ENCODE assay signal across 13 cellular contexts in the genomic region with DNA sequence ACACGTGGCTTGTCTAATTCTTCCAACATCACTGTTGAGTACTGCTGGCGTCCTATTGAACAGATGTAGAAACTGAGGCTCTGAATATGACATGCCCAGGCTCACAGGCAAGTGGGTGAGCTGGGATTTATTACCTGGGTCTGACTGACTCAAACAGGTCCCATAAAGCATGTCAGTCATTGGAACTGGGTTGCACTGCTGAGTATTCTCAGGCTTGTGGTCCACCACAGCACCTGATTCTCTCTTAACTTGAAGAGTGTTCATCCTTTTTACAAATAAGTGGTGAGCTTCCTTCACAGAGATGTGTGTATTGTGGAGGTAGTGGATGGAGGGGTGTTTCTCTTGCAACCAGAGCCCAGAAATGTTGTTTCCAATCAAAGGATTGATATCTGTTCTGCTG. TPM values are rescaled to one million over a fixed set of nuclear protein-coding genes. Genes with fewer than 3 reads are reported as not detected.
A peak's percentile ranks its signal among the peaks of the same experiment; 100 is the strongest.
DNase-seq lines count a peak whose midpoint lies in the region; ATAC-seq, FAIRE-seq and TF ChIP-seq lines count a peak whose summit lies in the region.
"Had no signal": no experiment of that assay in that cellular context is flagged by ENCODE, and none has a peak within 500 bp of the region (broad histone marks: within the 10 kb centered on the region; RNA-seq: fewer than 3 reads in every experiment).

No MANE protein-coding gene starts in this region.

- peak overlapping the region; percentile 1 for H3K27ac Mint-ChIP-seq in activated T-helper 1 cell treated with anti-CD3 and anti-CD28 coated beads, Interleukin-12 subunit alpha, Interleukin-12 subunit beta, Interleukin-2, Interleukin-4 antibody, amounts not matched to agents 30 ng/mL and 10 ng/mL and 1 ng/mL, durations not matched to agents 14 hours and 24 hours and 36 hours

- FAIRE-seq in urothelium cell line (lab: Jason Lieb, UNC): no peak
- FAIRE-seq: A204.1 had no signal

- ATAC-seq in GM19455 (IDR thresholded peaks at IDR 0.05; ENCODE audit: unreplicated experiment): peak; percentile 51
- ATAC-seq in HG03095 (IDR thresholded peaks at IDR 0.05; ENCODE audit: unreplicated experiment): peak; percentile 45
- no peak for ATAC-seq in omental fat pad (ENCODE audit: low FRiP score)

- H3K4me3 Mint-ChIP-seq in activated T-helper 1 cell treated with anti-CD3 and anti-CD28 coated beads, Interleukin-12 subunit alpha, Interleukin-12 subunit beta, Interleukin-2, Interleukin-4 antibody, amounts not matched to agents 30 ng/mL and 10 ng/mL and 1 ng/mL, durations not matched to agents 14 hours and 24 hours and 36 hours: no peak overlapping the region

- H3K4me1 Mint-ChIP-seq in activated T-helper 1 cell treated with anti-CD3 and anti-CD28 coated beads, Interleukin-12 subunit alpha, Interleukin-12 subunit beta, Interleukin-2, Interleukin-4 antibody, amounts not matched to agents 30 ng/mL and 10 ng/mL and 1 ng/mL, durations not matched to agents 14 hours and 24 hours and 36 hours (ENCODE audit: low read depth): peaks cover 61% of the 10 kb centered on the region

- H3K9me3 Mint-ChIP-seq in activated T-helper 1 cell treated with anti-CD3 and anti-CD28 coated beads, Interleukin-12 subunit alpha, Interleukin-12 subunit beta, Interleukin-2, Interleukin-4 antibody, amounts not matched to agents 30 ng/mL and 10 ng/mL and 1 ng/mL, durations not matched to agents 14 hours and 24 hours and 36 hours: no peaks in the 10 kb centered on the region

- intact Hi-C loops in activated T-helper 1 cell treated with anti-CD3 and anti-CD28 coated beads, Interleukin-12 subunit alpha, Interleukin-12 subunit beta, Interleukin-2, Interleukin-4 antibody, amounts not matched to agents 30 ng/mL and 10 ng/mL and 1 ng/mL, durations not matched to agents 14 hours and 24 hours and 36 hours (cut with micrococcal nuclease): no loop called here

- DNase-seq in activated CD4-positive, alpha-beta T cell treated with anti-CD3 and anti-CD28 coated beads for 48 hours: peak; percentile 25
- no peak for DNase-seq in activated CD4-positive, alpha-beta T cell treated with anti-CD3 and anti-CD28 coated beads for 1 hour
- DNase-seq in activated T-helper 1 cell treated with anti-CD3 and anti-CD28 coated beads, Interleukin-12 subunit alpha, Interleukin-12 subunit beta, Interleukin-2, Interleukin-4 antibody, amounts not matched to agents 30 ng/mL and 10 ng/mL and 1 ng/mL, durations not matched to agents 14 hours and 24 hours and 36 hours (ENCODE audit: low spot score): no peak
- DNase-seq in COLO829 (ENCODE audit: low spot score) (no peak), urothelium cell line (ENCODE audit: low spot score) (no peak), omental fat pad (ENCODE audit: low spot score) (no peak)
- DNase-seq: effector CD4-positive, alpha-beta T cell; GDM1; NCI-H1105; NCI-H226 had no signal

- H3K27me3 Mint-ChIP-seq in activated T-helper 1 cell treated with anti-CD3 and anti-CD28 coated beads, Interleukin-12 subunit alpha, Interleukin-12 subunit beta, Interleukin-2, Interleukin-4 antibody, amounts not matched to agents 30 ng/mL and 10 ng/mL and 1 ng/mL, durations not matched to agents 14 hours and 24 hours and 36 hours (ENCODE audit: insufficient read depth): no peaks in the 10 kb centered on the region

- no peak for TF ChIP-seq CTCF in omental fat pad (IDR thresholded peaks at IDR 0.05)

- no peaks in the 10 kb centered on the region for H3K36me3 Mint-ChIP-seq in activated T-helper 1 cell treated with anti-CD3 and anti-CD28 coated beads, Interleukin-12 subunit alpha, Interleukin-12 subunit beta, Interleukin-2, Interleukin-4 antibody, amounts not matched to agents 30 ng/mL and 10 ng/mL and 1 ng/mL, durations not matched to agents 14 hours and 24 hours and 36 hours (ENCODE audit: low read depth)

RNA-seq across cellular contexts. Expression of a gene that starts 44.5 kb away (rescaled TPM):
- total RNA-seq in activated T-helper 1 cell treated with anti-CD3 and anti-CD28 coated beads, Interleukin-12 subunit alpha, Interleukin-12 subunit beta, Interleukin-2, Interleukin-4 antibody, amounts not matched to agents 30 ng/mL and 10 ng/mL and 1 ng/mL, durations not matched to agents 14 hours and 24 hours and 36 hours: 21.9 and 26.3 TPM in 2 replicates
- 10 to 100 TPM; 16.9 to 30.3 (median 26.8) TPM for total RNA-seq in omental fat pad
